27 cellular contexts compared by ENCODE assay signal in genomic region chr5:165086424-165086823, GRCh38.
"Had no signal": no experiment of that assay in that cellular context is flagged by ENCODE, and none has a peak within 500 bp of the region (broad histone marks: within the 10 kb centered on the region; RNA-seq: fewer than 3 reads in every experiment).

No MANE protein-coding gene starts in this region.

- H3K36me3 ChIP-seq: breast epithelium, SJCRH30, WERI-Rb-1 had no signal

- ATAC-seq: activated CD8-positive, alpha-beta memory T cell treated with anti-CD3 and anti-CD28 coated beads, Interleukin-2, amount 10 ng/mL, durations not matched to agents 7 days and 5 days; activated naive CD8-positive, alpha-beta T cell treated with anti-CD3 and anti-CD28 coated beads, Interleukin-2, amount 50 U/mL, for 24 hours; Panc1 had no signal

- H3K4me1 ChIP-seq: breast epithelium, SJCRH30 had no signal

- H3K9me3 ChIP-seq: breast epithelium, SJCRH30 had no signal

- H3K27ac ChIP-seq: breast epithelium, SJCRH30, SK-N-MC, WERI-Rb-1 had no signal

- DNase-seq: activated CD4-positive, alpha-beta memory T cell treated with anti-CD3 and anti-CD28 coated beads, Interleukin-2, amount 10 ng/mL, durations not matched to agents 7 days and 5 days; activated CD4-positive, alpha-beta T cell treated with anti-CD3 and anti-CD28 coated beads for 1 hour; activated CD4-positive, alpha-beta T cell treated with anti-CD3 and anti-CD28 coated beads for 48 hours; activated CD4-positive, CD25-positive, alpha-beta regulatory T cell; activated CD8-positive, alpha-beta memory T cell treated with anti-CD3 and anti-CD28 coated beads for 24 hours; activated CD8-positive, alpha-beta memory T cell treated with anti-CD3 and anti-CD28 coated beads, Interleukin-2, amount 10 ng/mL, durations not matched to agents 7 days and 5 days; activated CD8-positive, alpha-beta memory T cell treated with anti-CD3 and anti-CD28 coated beads, Interleukin-2, amount 50 U/mL, for 48 hours; activated effector memory CD4-positive, alpha-beta T cell treated with Interleukin-2 at 50 U/mL for 16 hours; activated naive CD4-positive, alpha-beta T cell treated with anti-CD3 and anti-CD28 coated beads, Interleukin-2, amount 10 ng/mL, durations not matched to agents 7 days and 5 days; activated naive CD8-positive, alpha-beta T cell treated with anti-CD3 and anti-CD28 coated beads, Interleukin-2, amount 50 U/mL, for 24 hours; activated T-cell treated with anti-CD3 and anti-CD28 coated beads, Interleukin-2, amount 50 U/mL, for 48 hours; aorta; MM.1S; MV-4-11; NCI-H1092; NCI-H1436 treated with DMSO at 0.1 percent for 48 hours; NCI-H1694 treated with DMSO at 0.1 percent for 48 hours; NCI-H2029; NCI-H345; NCI-H524 treated with DMSO at 0.1 percent for 48 hours; SHP77; SJCRH30; T1000; WERI-Rb-1 had no signal

- H3K4me3 ChIP-seq: breast epithelium, SJCRH30, SK-N-MC had no signal

- H3K27me3 ChIP-seq: breast epithelium, SJCRH30 had no signal
